ENCODE assay signal across 14 cellular contexts in the genomic region with DNA sequence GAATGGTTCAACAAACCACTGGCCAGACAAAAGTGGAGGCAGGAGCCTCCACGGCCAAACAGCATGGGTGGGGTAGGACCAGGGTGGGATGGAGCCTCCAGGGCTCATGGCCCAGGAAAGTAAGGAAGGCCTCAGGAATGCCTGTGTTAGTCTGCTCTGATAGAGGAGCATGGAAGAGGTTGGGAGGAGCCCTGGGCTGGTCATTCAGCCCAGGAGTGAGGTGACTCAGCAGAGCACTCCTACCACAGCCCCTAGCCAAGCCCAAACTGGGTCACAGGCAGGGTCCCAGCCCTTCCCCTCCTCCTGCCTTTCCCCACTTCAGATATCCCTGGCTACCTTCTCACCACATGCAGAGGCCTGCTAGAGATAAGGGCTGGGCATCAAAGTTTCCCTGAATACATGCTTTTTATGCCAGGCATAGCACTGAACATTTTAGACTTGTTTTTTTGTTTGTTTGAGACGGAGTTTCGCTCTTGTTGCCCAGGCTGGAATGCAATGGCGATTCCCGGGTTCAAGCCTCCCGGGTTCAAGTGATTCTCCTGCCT. TPM values are rescaled to one million over a fixed set of nuclear protein-coding genes. Genes with fewer than 3 reads are reported as not detected.
DNase-seq lines count a peak whose midpoint lies in the region; ATAC-seq and TF ChIP-seq lines count a peak whose summit lies in the region.
"Had no signal": no experiment of that assay in that cellular context is flagged by ENCODE, and none has a peak within 500 bp of the region (broad histone marks: within the 10 kb centered on the region; RNA-seq: fewer than 3 reads in every experiment).

No MANE protein-coding gene starts in this region.

- H3K9ac ChIP-seq in HCT116 (ENCODE audit: low read length) (peak overlapping the region; percentile 39), colonic mucosa (ENCODE audit: low read depth in 2 of 2, low read length in 2 of 2) (no peak overlapping the region)

- H3K4me2 ChIP-seq in HCT116 (ENCODE audit: low read length) = peak overlapping the region; percentile 54

- RAD21 ChIA-PET in HCT116 (lab: Charles Lee; ENCODE audit: low non-redundant PET in 1 of 2, low total read pairs in 2 of 2, uncharacterized antibody in 2 of 2, unreplicated experiment in 2 of 2) = no interaction called here

- H3K79me2 ChIP-seq in HCT116 (ENCODE audit: insufficient read depth, low read length) = no peaks in the 10 kb centered on the region

- no TSS peak for BruUV-seq in HCT116 (replicated peaks; lab: Mats Ljungman, UMichigan)

- H4K20me1 ChIP-seq in HCT116 (ENCODE audit: insufficient read depth) = no peaks in the 10 kb centered on the region

- DNase-seq in A172 (ENCODE audit: low spot score) (peak; percentile 80), HCT116 (ENCODE audit: low read depth, low spot score) (peak; percentile 26), adrenal gland (peak; percentile 55 to 89 (median 85)), islet precursor cell (peak; percentile 93), medulla oblongata (ENCODE audit: extremely low spot score) (no peak), colonic mucosa (no peak)
- DNase-seq in activated CD4-positive, alpha-beta T cell treated with anti-CD3 and anti-CD28 coated beads, Interleukin-2, amount 50 U/mL, for 48 hours = no peak
- DNase-seq: BE2C; glutamatergic neuron; mucosa of descending colon; NCI-H510A; stimulated activated CD4-positive, alpha-beta T cell treated with anti-CD3 and anti-CD28 coated beads, Interleukin-12 subunit alpha, Interleukin-12 subunit beta, amount 100 ng/mL, for 4 hours had no signal

- TF ChIP-seq POLR2A in HCT116 (IDR thresholded peaks at IDR 0.05; ENCODE audit: borderline replicate concordance, extremely low read depth, insufficient read depth, insufficient read length) (no peak), adrenal gland (IDR thresholded peaks at IDR 0.05) (peak in 1 of 2 donors; percentile 35)

- H3K4me3 ChIP-seq in HCT116 (replicated peaks in 1 of 2; ENCODE audit: low read depth in 1 of 2, low read length in 2 of 2) = no peak overlapping the region
- no peak overlapping the region for H3K4me3 ChIP-seq in adrenal gland
- H3K4me3 ChIP-seq in colonic mucosa = no peak overlapping the region
- H3K4me3 ChIP-seq: cardiac muscle cell, mucosa of descending colon had no signal

- ATAC-seq in HCT116 (peak; percentile 35; the same call in 1 of the 2 replicates), GM21737 (IDR thresholded peaks at IDR 0.05; ENCODE audit: unreplicated experiment) (no peak)
- ATAC-seq: mucosa of descending colon had no signal

- CTCF ChIA-PET in HCT116 (lab: Charles Lee) = interaction anchor here (4.2 kb wide), 1 partner anchor 10 kb away, joined by 27 read pairs; no protein-coding TSS in a partner anchor

- no peaks in the 10 kb centered on the region for H3K9me3 ChIP-seq in HCT116 (ENCODE audit: control insufficient read depth in 1 of 2, insufficient read depth in 1 of 2, low read depth in 1 of 2, low read length in 2 of 2)
- H3K9me3 ChIP-seq in adrenal gland (replicated peaks in 1 of 3) = no peaks in the 10 kb centered on the region
- H3K9me3 ChIP-seq in colonic mucosa = no peaks in the 10 kb centered on the region
- H3K9me3 ChIP-seq: BE2C, mucosa of descending colon had no signal

- H3K36me3 ChIP-seq in HCT116 (ENCODE audit: control insufficient read depth in 1 of 2, insufficient read depth in 2 of 2, low read length in 2 of 2) = no peaks in the 10 kb centered on the region
- H3K36me3 ChIP-seq in adrenal gland (replicated peaks in 1 of 2) = no peaks in the 10 kb centered on the region
- no peaks in the 10 kb centered on the region for H3K36me3 ChIP-seq in colonic mucosa
- H3K36me3 ChIP-seq: BE2C, cardiac muscle cell had no signal

- no peak overlapping the region for H2AFZ ChIP-seq in HCT116 (ENCODE audit: low read depth, low read length, poor library complexity, severe bottlenecking)

- WGBS in adrenal gland, 4 donors = 66 to 69% (median 67%) methylated on average over 6 of the region's 6 CpGs

- H3K27ac ChIP-seq in HCT116 (ENCODE audit: low read depth, low read length) = peak overlapping the region; percentile 47; the same call in 1 of the 2 replicates
- H3K27ac ChIP-seq in adrenal gland = peak overlapping the region; percentile 62 to 78 (median 71)
- H3K27ac ChIP-seq in colonic mucosa = no peak overlapping the region
- H3K27ac ChIP-seq: cardiac muscle cell had no signal

- H3K9me2 ChIP-seq in HCT116 (ENCODE audit: insufficient read depth) = no peaks in the 10 kb centered on the region

- H3K27me3 ChIP-seq in HCT116 (ENCODE audit: insufficient read depth, low read length) (no peaks in the 10 kb centered on the region), adrenal gland (no peaks in the 10 kb centered on the region), colonic mucosa (peaks cover 12% of the 10 kb centered on the region)
- H3K27me3 ChIP-seq: BE2C, cardiac muscle cell had no signal

- TF ChIP-seq RAD21 in HCT116 (IDR thresholded peaks at IDR 0.05; ENCODE audit: low read depth) = no peak

- TF ChIP-seq CTCF in HCT116 (IDR thresholded peaks at IDR 0.05 in 2 of 3, conservative IDR thresholded peaks at IDR 0.05 in 1 of 3; ENCODE audit: borderline replicate concordance in 1 of 3, insufficient read depth in 1 of 3, low read depth in 2 of 3, low read length in 2 of 3) (no peak), adrenal gland (IDR thresholded peaks at IDR 0.05) (no peak), colonic mucosa (IDR thresholded peaks at IDR 0.05) (no peak)

- H3K4me1 ChIP-seq in HCT116 (ENCODE audit: control insufficient read depth in 1 of 2, insufficient read depth in 2 of 2, low read length in 2 of 2) (peaks cover 49 to 74% of the 10 kb centered on the region in 2 experiments), adrenal gland (replicated peaks in 1 of 2) (peaks cover 49 to 72% of the 10 kb centered on the region in 2 donors), colonic mucosa (peaks cover 5% of the 10 kb centered on the region)

- intact Hi-C loops in HCT116 (cut with micrococcal nuclease) (loop anchor here (5.0 kb wide), 1 partner anchor 237 kb away; a partner anchor contains a TSS), adrenal gland (cut with DNase I) (no loop called here), colonic mucosa (cut with DNase I) (no loop called here)

- POLR2A ChIA-PET in HCT116 (lab: Charles Lee) = interaction anchor here (1.1 kb wide), 1 partner anchor 10 kb away, joined by 3 read pairs; no protein-coding TSS in a partner anchor

TF ChIP-seq in HCT116, 20 proteins besides CTCF, POLR2A, EP300 and RAD21:
- TF ChIP-seq SIN3A (IDR thresholded peaks at IDR 0.05; ENCODE audit: low read depth) (no peak), EGR1 (IDR thresholded peaks at IDR 0.05; ENCODE audit: low read depth) (no peak), ZNF274 (IDR thresholded peaks at IDR 0.05; ENCODE audit: low read depth, low read length) (no peak), CBX3 (IDR thresholded peaks at IDR 0.05; ENCODE audit: low read depth) (no peak), POLR2AphosphoS5 (IDR thresholded peaks at IDR 0.05; ENCODE audit: low read depth, low read length) (peak; percentile 58), SRF (IDR thresholded peaks at IDR 0.05; ENCODE audit: low read depth) (no peak)

RNA-seq across cellular contexts. Expression of a gene that starts 3.1 kb away (rescaled TPM):
- 49.5 and 53.5 TPM in 2 replicates for total RNA-seq in A172 (2014; rRNA removed; shearing (Covaris generic))
- 15.2 TPM for total RNA-seq in HCT116 (2021; ENCODE audit: unreplicated experiment)
- 23.0 and 23.2 TPM in 2 replicates for polyA plus RNA-seq in HCT116 (2012)
- 100 to 1,000 TPM in 4 of 8 donors, 10 to 100 TPM in 4; 39.0 to 221 (median 99.1) TPM for total RNA-seq in adrenal gland
- 10 to 100 TPM; 49.7 to 62.8 (median 51.0) TPM for polyA plus RNA-seq in adrenal gland
- 1 to 10 TPM; 2.0 to 3.9 TPM for total RNA-seq in colonic mucosa

RNA-seq across cellular contexts. Expression of a gene that starts 56.6 kb away (rescaled TPM):
- total RNA-seq in A172 (2014; rRNA removed; shearing (Covaris generic)) = 41.4 and 44.7 TPM in 2 replicates
- total RNA-seq in HCT116 (2021; ENCODE audit: unreplicated experiment) = 80.6 TPM
- polyA plus RNA-seq in HCT116 (2012) = 34.4 and 44.0 TPM in 2 replicates
- total RNA-seq in adrenal gland = 10 to 100 TPM; 13.6 to 45.2 (median 28.0) TPM
- polyA plus RNA-seq in adrenal gland = 10 to 100 TPM; 23.6 to 34.4 (median 29.1) TPM
- 10 to 100 TPM; 22.9 to 52.0 TPM for total RNA-seq in colonic mucosa

Comparison
In these comparisons a context has a peak if more than half of its experiments do, and no peak if none do; other contexts are left out.
1. DNase-seq: peak in A172 (single experiment), HCT116 (single experiment), adrenal gland (7 of 7) and islet precursor cell (single experiment); none in activated CD4-positive, alpha-beta T cell treated with anti-CD3 and anti-CD28 coated beads, Interleukin-2, amount 50 U/mL, for 48 hours (0 of 2), medulla oblongata (single experiment) and colonic mucosa (single experiment).